Comparison of ENCODE assay signal across 10 cellular contexts in genomic region chr6:122751291-122751690, GRCh38. TPM values are rescaled to one million over a fixed set of nuclear protein-coding genes. Genes with fewer than 3 reads are reported as not detected.
DNase-seq lines count a peak whose midpoint lies in the region; ATAC-seq, FAIRE-seq and TF ChIP-seq lines count a peak whose summit lies in the region.
"Had no signal": no experiment of that assay in that cellular context is flagged by ENCODE, and none has a peak within 500 bp of the region (broad histone marks: within the 10 kb centered on the region; RNA-seq: fewer than 3 reads in every experiment).

No MANE protein-coding gene starts in this region.

- peak overlapping the region; percentile 4 for H3K4me3 Mint-ChIP-seq in activated CD8-positive, alpha-beta T cell treated with anti-CD3 and anti-CD28 coated beads for 36 hours
- no peak overlapping the region for H3K4me3 Mint-ChIP-seq in Caco-2 (ENCODE audit: unreplicated experiment)

- H3K27me3 ChIP-seq in Caco-2 (replicated peaks; ENCODE audit: control insufficient read depth, insufficient read depth, low read length) (no peaks in the 10 kb centered on the region), foreskin keratinocyte (no peaks in the 10 kb centered on the region), esophagus muscularis mucosa (no peaks in the 10 kb centered on the region)
- H3K27me3 ChIP-seq: cardiac muscle cell had no signal

- FAIRE-seq in urothelium cell line (lab: Jason Lieb, UNC): no peak

- intact Hi-C loops in activated CD8-positive, alpha-beta T cell treated with anti-CD3 and anti-CD28 coated beads for 36 hours (cut with micrococcal nuclease): no loop called here
- intact Hi-C loops in Caco-2 (cut with micrococcal nuclease; ENCODE audit: unreplicated experiment) (no loop called here), esophagus muscularis mucosa (cut with DNase I) (no loop called here)

- WGBS in esophagus muscularis mucosa: 57% methylated on average over 2 of the region's 2 CpGs

- no peaks in the 10 kb centered on the region for H3K36me3 ChIP-seq in Caco-2 (ENCODE audit: control insufficient read depth, insufficient read depth, low read length)
- H3K36me3 ChIP-seq in esophagus muscularis mucosa: no peaks in the 10 kb centered on the region
- H3K36me3 ChIP-seq: cardiac muscle cell had no signal

- no TSS peak for BruUV-seq in Caco-2 (replicated peaks; lab: Mats Ljungman, UMichigan)

- peaks cover 1% of the 10 kb centered on the region for H3K9me3 Mint-ChIP-seq in activated CD8-positive, alpha-beta T cell treated with anti-CD3 and anti-CD28 coated beads for 36 hours
- H3K9me3 Mint-ChIP-seq in Caco-2 (ENCODE audit: unreplicated experiment): peaks cover 20% of the 10 kb centered on the region

- H3K9me3 ChIP-seq in Caco-2: no peaks in the 10 kb centered on the region
- no peaks in the 10 kb centered on the region for H3K9me3 ChIP-seq in esophagus muscularis mucosa

- no peak for TF ChIP-seq POLR2A in esophagus muscularis mucosa (IDR thresholded peaks at IDR 0.05; ENCODE audit: low read depth)

- H3K27ac ChIP-seq in foreskin keratinocyte: no peak overlapping the region
- H3K27ac ChIP-seq in esophagus muscularis mucosa (replicated peaks in 1 of 4): no peak overlapping the region
- H3K27ac ChIP-seq: cardiac muscle cell had no signal

- H3K27ac Mint-ChIP-seq in activated CD8-positive, alpha-beta T cell treated with anti-CD3 and anti-CD28 coated beads for 36 hours: peak overlapping the region; percentile 40
- H3K27ac Mint-ChIP-seq in Caco-2 (ENCODE audit: unreplicated experiment): no peak overlapping the region

- TF ChIP-seq CTCF in GM12864 (IDR thresholded peaks at IDR 0.05; ENCODE audit: low read depth, low read length, missing control alignments): no peak
- TF ChIP-seq CTCF in activated CD8-positive, alpha-beta T cell treated with anti-CD3 and anti-CD28 coated beads for 36 hours (IDR thresholded peaks at IDR 0.05): no peak
- TF ChIP-seq CTCF in Caco-2 (IDR thresholded peaks at IDR 0.05; ENCODE audit: insufficient read depth in 1 of 2, low read depth in 1 of 2, low read length in 1 of 2, severe bottlenecking in 1 of 2, unreplicated experiment in 1 of 2): no peak
- no peak for TF ChIP-seq CTCF in foreskin keratinocyte (conservative IDR thresholded peaks at IDR 0.05)
- TF ChIP-seq CTCF in esophagus muscularis mucosa (IDR thresholded peaks at IDR 0.05): no peak

- H3K4me1 Mint-ChIP-seq in activated CD8-positive, alpha-beta T cell treated with anti-CD3 and anti-CD28 coated beads for 36 hours (ENCODE audit: low read depth): peaks cover 39% of the 10 kb centered on the region
- H3K4me1 Mint-ChIP-seq in Caco-2 (ENCODE audit: low read depth, unreplicated experiment): peaks cover 16% of the 10 kb centered on the region

- H3K27me3 Mint-ChIP-seq in activated CD8-positive, alpha-beta T cell treated with anti-CD3 and anti-CD28 coated beads for 36 hours: no peaks in the 10 kb centered on the region
- H3K27me3 Mint-ChIP-seq in Caco-2 (ENCODE audit: insufficient read depth, unreplicated experiment): no peaks in the 10 kb centered on the region

- POLR2A ChIA-PET in activated CD8-positive, alpha-beta T cell treated with anti-CD3 and anti-CD28 coated beads for 36 hours (lab: Charles Lee): interaction anchor here (0.8 kb wide), 1 partner anchor 42 kb away, joined by 3 read pairs; no protein-coding TSS in a partner anchor
- POLR2A ChIA-PET in Caco-2 (lab: Charles Lee): no interaction called here

- ATAC-seq in GM19452 (IDR thresholded peaks at IDR 0.05; ENCODE audit: unreplicated experiment) (peak; percentile 88), HG03064 (IDR thresholded peaks at IDR 0.05; ENCODE audit: low read depth, unreplicated experiment) (peak; percentile 78), foreskin keratinocyte (no peak)
- ATAC-seq in activated CD8-positive, alpha-beta T cell treated with anti-CD3 and anti-CD28 coated beads for 36 hours: peak; percentile 91

- peaks cover 23% of the 10 kb centered on the region for H3K4me1 ChIP-seq in Caco-2
- H3K4me1 ChIP-seq in foreskin keratinocyte: no peaks in the 10 kb centered on the region
- no peaks in the 10 kb centered on the region for H3K4me1 ChIP-seq in esophagus muscularis mucosa

- DNase-seq in GM12864 (ENCODE audit: low read depth) (no peak), Caco-2 (no peak), foreskin keratinocyte (no peak), esophagus muscularis mucosa (ENCODE audit: extremely low spot score) (no peak), urothelium cell line (ENCODE audit: low spot score) (no peak)
- no peak for DNase-seq in activated CD8-positive, alpha-beta T cell treated with anti-CD3 and anti-CD28 coated beads for 36 hours
- DNase-seq: NCI-H146 had no signal

- H3K36me3 Mint-ChIP-seq in activated CD8-positive, alpha-beta T cell treated with anti-CD3 and anti-CD28 coated beads for 36 hours (ENCODE audit: low read depth): no peaks in the 10 kb centered on the region
- H3K36me3 Mint-ChIP-seq in Caco-2 (ENCODE audit: insufficient read depth, unreplicated experiment): no peaks in the 10 kb centered on the region

- TF ChIP-seq EP300 in esophagus muscularis mucosa (IDR thresholded peaks at IDR 0.05): no peak

- H3K4me3 ChIP-seq in GM12864 (ENCODE audit: low read depth, low read length) (peak overlapping the region; percentile 21), Caco-2 (ENCODE audit: low read depth, low read length) (no peak overlapping the region), esophagus muscularis mucosa (no peak overlapping the region)
- H3K4me3 ChIP-seq: cardiac muscle cell had no signal

- CTCF ChIA-PET in activated CD8-positive, alpha-beta T cell treated with anti-CD3 and anti-CD28 coated beads for 36 hours (lab: Charles Lee): interaction anchor here (0.7 to 1.2 kb wide), 3 partner anchors 24 to 260 kb away, joined by 3 to 4 read pairs (median 3); no protein-coding TSS in a partner anchor
- CTCF ChIA-PET in Caco-2 (lab: Charles Lee): interaction anchor here (0.5 kb wide), 1 partner anchor 112 kb away, joined by 3 read pairs; no protein-coding TSS in a partner anchor

RNA-seq across cellular contexts. Expression of gene FABP7, which starts 28.2 kb away (rescaled TPM):
- total RNA-seq in activated CD8-positive, alpha-beta T cell treated with anti-CD3 and anti-CD28 coated beads for 36 hours: not detected
- total RNA-seq in Caco-2 (2022): 0.63 TPM in 1 of 2 replicates, not detected in the other
- total RNA-seq in foreskin keratinocyte: 0.27 and 0.39 TPM in 2 replicates
- polyA plus RNA-seq in foreskin keratinocyte: 0.49 and 0.59 TPM in 2 replicates
- total RNA-seq in esophagus muscularis mucosa: not detected

RNA-seq across cellular contexts. Expression of gene SMPDL3A, which starts 37.8 kb away (rescaled TPM):
- under 1 TPM in 1 of 2 experiments, not detected in 1; 0.14 TPM for total RNA-seq in activated CD8-positive, alpha-beta T cell treated with anti-CD3 and anti-CD28 coated beads for 36 hours
- total RNA-seq in Caco-2 (2022) (20.4 and 21.7 TPM in 2 replicates), foreskin keratinocyte (4.7 and 6.9 TPM in 2 replicates), esophagus muscularis mucosa (10 to 100 TPM in 1 of 4 donors, 1 to 10 TPM in 3; 6.6 to 14.9 (median 7.4) TPM)
- polyA plus RNA-seq in foreskin keratinocyte: 2.7 and 5.0 TPM in 2 replicates
